Comparison of ENCODE assay signal across 1 cellular context in genomic region chr1:184684285-184685077, GRCh38.
A peak's percentile ranks its signal among the peaks of the same experiment; 100 is the strongest.
TF ChIP-seq lines count a peak whose summit lies in the region.

No MANE protein-coding gene starts in this region.

TF ChIP-seq in K562, 482 proteins besides CTCF, POLR2A, EP300 and RAD21:
- peak; percentile 48; the same call in 1 of the 2 replicates for TF ChIP-seq MAFG (tag; conservative IDR thresholded peaks at IDR 0.05)
- TF ChIP-seq MAFF (IDR thresholded peaks at IDR 0.05; ENCODE audit: low read length), result peak; percentile 49
- no peak for TF ChIP-seq ZNF584 (CRISPR knock-in tag; IDR thresholded peaks at IDR 0.05; ENCODE audit: low read depth)
- peak; percentile 73 for TF ChIP-seq C11orf30 (IDR thresholded peaks at IDR 0.05; ENCODE audit: low read depth)
- no peak for TF ChIP-seq MAZ (CRISPR knock-in tag; conservative IDR thresholded peaks at IDR 0.05 in 1 of 2, IDR thresholded peaks at IDR 0.05 in 1 of 2)
- peak; percentile 82 for TF ChIP-seq ZNF316 (IDR thresholded peaks at IDR 0.05)
